In the genomic region with DNA sequence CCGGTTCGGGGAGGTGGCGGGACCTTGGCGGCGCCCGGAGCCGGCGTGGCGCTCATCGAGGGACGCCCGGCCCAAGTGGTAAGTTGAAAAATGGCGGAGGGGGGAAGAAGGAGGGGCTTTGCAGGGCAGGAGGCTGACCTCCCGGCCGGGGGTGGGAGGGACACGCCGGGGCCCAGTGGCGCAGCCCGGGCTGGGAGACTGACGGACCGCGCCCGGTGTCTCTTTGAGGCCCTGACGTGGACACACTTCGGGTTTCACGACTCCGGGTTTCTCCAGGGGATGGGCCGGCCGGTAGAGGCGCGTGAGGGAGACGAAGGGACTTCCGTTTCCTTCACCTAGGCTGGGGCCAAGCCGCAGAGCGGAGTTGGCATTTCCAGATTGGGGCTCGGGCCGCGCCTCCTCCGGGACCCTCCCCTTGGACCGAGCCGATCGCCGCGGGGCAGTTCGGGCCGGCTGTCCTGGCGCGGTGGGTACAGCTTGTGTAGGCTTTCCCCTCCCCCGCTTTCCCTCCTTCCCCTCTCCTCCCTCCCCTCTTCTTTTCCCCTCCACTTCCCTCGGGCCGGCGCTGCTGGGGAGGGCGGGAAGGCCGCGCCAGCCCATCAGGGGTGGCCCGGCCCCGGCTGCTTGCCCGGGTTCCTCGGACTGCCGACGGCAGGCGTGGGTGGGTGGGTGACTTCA, we compare ENCODE assay signal across 1 cellular context.
TF ChIP-seq lines count a peak whose summit lies in the region.

Gene XIAP (plus strand): TSS at position 226 of the 678 bp plus-strand sequence. CDS start 25,610 bp downstream, outside the sequence.

TF ChIP-seq in HepG2, 621 proteins besides CTCF, POLR2A, EP300 and RAD21 (continued from another document and continues in another):
- TF ChIP-seq ZNF574 (CRISPR knock-in tag; IDR thresholded peaks at IDR 0.05) (peak; percentile 47), ZUFSP (CRISPR knock-in tag; IDR thresholded peaks at IDR 0.05; ENCODE audit: borderline replicate concordance) (no peak), ATF7-NPFF (CRISPR knock-in tag; IDR thresholded peaks at IDR 0.05; ENCODE audit: low read depth) (peak; percentile 38; the same call in 1 of the 2 replicates), GZF1 (CRISPR knock-in tag; IDR thresholded peaks at IDR 0.05) (no peak), NR2F6 (IDR thresholded peaks at IDR 0.05) (no peak), NR2F6 (CRISPR knock-in tag; IDR thresholded peaks at IDR 0.05) (peak; percentile 12; the same call in 1 of the 2 replicates), ZSCAN25 (CRISPR knock-in tag; IDR thresholded peaks at IDR 0.05) (peak; percentile 84), JDP2 (CRISPR knock-in tag; IDR thresholded peaks at IDR 0.05; ENCODE audit: borderline replicate concordance) (no peak), ATF3 (CRISPR knock-in tag; IDR thresholded peaks at IDR 0.05) (no peak), ZNF530 (CRISPR knock-in tag; IDR thresholded peaks at IDR 0.05; ENCODE audit: low read depth) (no peak), WIZ (CRISPR knock-in tag; IDR thresholded peaks at IDR 0.05) (no peak), ZBED4 (CRISPR knock-in tag; IDR thresholded peaks at IDR 0.05; ENCODE audit: borderline replicate concordance) (0 out of 2 replicates have a peak, but pooled peaks have one; percentile 52), ARID3A (IDR thresholded peaks at IDR 0.05; ENCODE audit: low read depth, low read length) (no peak), ZFP37 (CRISPR knock-in tag; IDR thresholded peaks at IDR 0.05; ENCODE audit: borderline replicate concordance) (no peak), BRD4 (CRISPR knock-in tag; IDR thresholded peaks at IDR 0.05) (peak; percentile 57; the same call in 1 of the 2 replicates), GABPA (IDR thresholded peaks at IDR 0.05; ENCODE audit: low read depth, low read length) (peak; percentile 40), GABPA (CRISPR knock-in tag; IDR thresholded peaks at IDR 0.05; ENCODE audit: low read depth) (0 out of 2 replicates have a peak, but pooled peaks have one; percentile 45), RFX3 (CRISPR knock-in tag; IDR thresholded peaks at IDR 0.05) (no peak), ZNF460 (CRISPR knock-in tag; IDR thresholded peaks at IDR 0.05; ENCODE audit: borderline replicate concordance) (no peak), IRF2 (CRISPR knock-in tag; IDR thresholded peaks at IDR 0.05) (0 out of 2 replicates have a peak, but pooled peaks have one; percentile 14), HDAC1 (CRISPR knock-in tag; IDR thresholded peaks at IDR 0.05) (peak; percentile 31; the same call in 1 of the 2 replicates), DRAP1 (CRISPR knock-in tag; IDR thresholded peaks at IDR 0.05) (peak; percentile 16; the same call in 1 of the 2 replicates), HDAC6 (IDR thresholded peaks at IDR 0.05; ENCODE audit: low read depth, low read length) (no peak), HOXA3 (CRISPR knock-in tag; IDR thresholded peaks at IDR 0.05) (peak; percentile 61; the same call in 1 of the 2 replicates), PLRG1 (conservative IDR thresholded peaks at IDR 0.05) (no peak), ZNF678 (CRISPR knock-in tag; IDR thresholded peaks at IDR 0.05) (no peak), ELK4 (CRISPR knock-in tag; IDR thresholded peaks at IDR 0.05; ENCODE audit: borderline replicate concordance) (no peak), ZBTB1 (CRISPR knock-in tag; IDR thresholded peaks at IDR 0.05; ENCODE audit: borderline replicate concordance) (no peak), KDM5B (CRISPR knock-in tag; IDR thresholded peaks at IDR 0.05; ENCODE audit: borderline replicate concordance) (peak; percentile 51; the same call in 1 of the 2 replicates), MYNN (CRISPR knock-in tag; IDR thresholded peaks at IDR 0.05; ENCODE audit: low read depth) (no peak), FOXC1 (CRISPR knock-in tag; IDR thresholded peaks at IDR 0.05; ENCODE audit: borderline replicate concordance) (no peak; the same call in 1 of the 2 replicates), ZNF382 (CRISPR knock-in tag; IDR thresholded peaks at IDR 0.05; ENCODE audit: borderline replicate concordance) (no peak)
- TF ChIP-seq, protein P1, sequence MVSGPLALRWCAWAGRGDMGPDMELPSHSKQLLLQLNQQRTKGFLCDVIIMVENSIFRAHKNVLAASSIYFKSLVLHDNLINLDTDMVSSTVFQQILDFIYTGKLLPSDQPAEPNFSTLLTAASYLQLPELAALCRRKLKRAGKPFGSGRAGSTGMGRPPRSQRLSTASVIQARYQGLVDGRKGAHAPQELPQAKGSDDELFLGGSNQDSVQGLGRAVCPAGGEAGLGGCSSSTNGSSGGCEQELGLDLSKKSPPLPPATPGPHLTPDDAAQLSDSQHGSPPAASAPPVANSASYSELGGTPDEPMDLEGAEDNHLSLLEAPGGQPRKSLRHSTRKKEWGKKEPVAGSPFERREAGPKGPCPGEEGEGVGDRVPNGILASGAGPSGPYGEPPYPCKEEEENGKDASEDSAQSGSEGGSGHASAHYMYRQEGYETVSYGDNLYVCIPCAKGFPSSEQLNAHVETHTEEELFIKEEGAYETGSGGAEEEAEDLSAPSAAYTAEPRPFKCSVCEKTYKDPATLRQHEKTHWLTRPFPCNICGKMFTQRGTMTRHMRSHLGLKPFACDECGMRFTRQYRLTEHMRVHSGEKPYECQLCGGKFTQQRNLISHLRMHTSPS (CRISPR knock-in tag; IDR thresholded peaks at IDR 0.05; ENCODE audit: low read depth) = no peak
- TF ChIP-seq, protein P2, sequence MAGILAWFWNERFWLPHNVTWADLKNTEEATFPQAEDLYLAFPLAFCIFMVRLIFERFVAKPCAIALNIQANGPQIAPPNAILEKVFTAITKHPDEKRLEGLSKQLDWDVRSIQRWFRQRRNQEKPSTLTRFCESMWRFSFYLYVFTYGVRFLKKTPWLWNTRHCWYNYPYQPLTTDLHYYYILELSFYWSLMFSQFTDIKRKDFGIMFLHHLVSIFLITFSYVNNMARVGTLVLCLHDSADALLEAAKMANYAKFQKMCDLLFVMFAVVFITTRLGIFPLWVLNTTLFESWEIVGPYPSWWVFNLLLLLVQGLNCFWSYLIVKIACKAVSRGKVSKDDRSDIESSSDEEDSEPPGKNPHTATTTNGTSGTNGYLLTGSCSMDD (CRISPR knock-in tag; IDR thresholded peaks at IDR 0.05) = no peak
- TF ChIP-seq, protein P3, sequence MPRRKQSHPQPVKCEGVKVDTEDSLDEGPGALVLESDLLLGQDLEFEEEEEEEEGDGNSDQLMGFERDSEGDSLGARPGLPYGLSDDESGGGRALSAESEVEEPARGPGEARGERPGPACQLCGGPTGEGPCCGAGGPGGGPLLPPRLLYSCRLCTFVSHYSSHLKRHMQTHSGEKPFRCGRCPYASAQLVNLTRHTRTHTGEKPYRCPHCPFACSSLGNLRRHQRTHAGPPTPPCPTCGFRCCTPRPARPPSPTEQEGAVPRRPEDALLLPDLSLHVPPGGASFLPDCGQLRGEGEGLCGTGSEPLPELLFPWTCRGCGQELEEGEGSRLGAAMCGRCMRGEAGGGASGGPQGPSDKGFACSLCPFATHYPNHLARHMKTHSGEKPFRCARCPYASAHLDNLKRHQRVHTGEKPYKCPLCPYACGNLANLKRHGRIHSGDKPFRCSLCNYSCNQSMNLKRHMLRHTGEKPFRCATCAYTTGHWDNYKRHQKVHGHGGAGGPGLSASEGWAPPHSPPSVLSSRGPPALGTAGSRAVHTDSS (CRISPR knock-in tag; conservative IDR thresholded peaks at IDR 0.05) = no peak
- TF ChIP-seq, protein P4, sequence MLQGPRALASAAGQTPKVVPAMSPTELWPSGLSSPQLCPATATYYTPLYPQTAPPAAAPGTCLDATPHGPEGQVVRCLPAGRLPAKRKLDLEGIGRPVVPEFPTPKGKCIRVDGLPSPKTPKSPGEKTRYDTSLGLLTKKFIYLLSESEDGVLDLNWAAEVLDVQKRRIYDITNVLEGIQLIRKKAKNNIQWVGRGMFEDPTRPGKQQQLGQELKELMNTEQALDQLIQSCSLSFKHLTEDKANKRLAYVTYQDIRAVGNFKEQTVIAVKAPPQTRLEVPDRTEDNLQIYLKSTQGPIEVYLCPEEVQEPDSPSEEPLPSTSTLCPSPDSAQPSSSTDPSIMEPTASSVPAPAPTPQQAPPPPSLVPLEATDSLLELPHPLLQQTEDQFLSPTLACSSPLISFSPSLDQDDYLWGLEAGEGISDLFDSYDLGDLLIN (CRISPR knock-in tag; IDR thresholded peaks at IDR 0.05; ENCODE audit: borderline replicate concordance) = no peak
